In genomic region chr7:39153647-39154046, GRCh38 we compare ENCODE assay signal across 15 cellular contexts.
"Had no signal": no experiment of that assay in that cellular context is flagged by ENCODE, and none has a peak within 500 bp of the region (broad histone marks: within the 10 kb centered on the region; RNA-seq: fewer than 3 reads in every experiment).

No MANE protein-coding gene starts in this region.

- H2AFZ ChIP-seq: hepatocyte had no signal

- H3K4me1 ChIP-seq: esophagus squamous epithelium, spleen, upper lobe of right lung had no signal

- H3K4me3 ChIP-seq: esophagus squamous epithelium, hepatocyte, spleen, testis, upper lobe of right lung had no signal

- DNase-seq: activated CD4-positive, alpha-beta T cell treated with anti-CD3 and anti-CD28 coated beads, Interleukin-2, amount 50 U/mL, for 48 hours; activated gamma-delta T cell; effector CD4-positive, alpha-beta T cell; esophagus squamous epithelium; kidney; nephron progenitor cell; occipital lobe; retina; spleen; stimulated activated CD4-positive, alpha-beta T cell treated with anti-CD3 and anti-CD28 coated beads, Interleukin-4, amount 100 ng/mL, for 4 hours; testis; upper lobe of right lung; WERI-Rb-1 had no signal

- H3K36me3 ChIP-seq: esophagus squamous epithelium, spleen, upper lobe of right lung, WERI-Rb-1 had no signal

- H3K4me2 ChIP-seq: hepatocyte had no signal

- H3K79me2 ChIP-seq: hepatocyte had no signal

- H3K27ac ChIP-seq: esophagus squamous epithelium, hepatocyte, spleen, testis, upper lobe of right lung, WERI-Rb-1 had no signal

- H3K9me3 ChIP-seq: esophagus squamous epithelium, spleen, testis, upper lobe of right lung had no signal

- ATAC-seq: stimulated activated memory B cell treated with anti-CD40 and anti-IgM and Interleukin-4, amounts not matched to agents 10 μg/mL and 1 μg/mL and 100 μg/mL, for 72 hours; upper lobe of right lung had no signal

- H3K27me3 ChIP-seq: esophagus squamous epithelium, hepatocyte, testis, upper lobe of right lung had no signal
